Comparison of ENCODE assay signal across 16 cellular contexts in genomic region chr2:144248350-144249034, GRCh38.
DNase-seq lines count a peak whose midpoint lies in the region; ATAC-seq and TF ChIP-seq lines count a peak whose summit lies in the region.
"Had no signal": no experiment of that assay in that cellular context is flagged by ENCODE, and none has a peak within 500 bp of the region (broad histone marks: within the 10 kb centered on the region; RNA-seq: fewer than 3 reads in every experiment).

No MANE protein-coding gene starts in this region.

- H3K36me3 Mint-ChIP-seq in activated CD8-positive, alpha-beta memory T cell treated with anti-CD3 and anti-CD28 coated beads, Interleukin-2, amount 10 ng/mL, durations not matched to agents 7 days and 5 days: peaks cover 47% of the 10 kb centered on the region
- peaks cover 4% of the 10 kb centered on the region for H3K36me3 Mint-ChIP-seq in T-helper 17 cell (ENCODE audit: low read depth)

- TF ChIP-seq POLR2A in spleen (IDR thresholded peaks at IDR 0.05): no peak

- WGBS in spleen, 5 donors: 91 to 98% (median 95%) methylated on average over 4 of the region's 4 CpGs

- peaks cover 50% of the 10 kb centered on the region for H3K4me1 Mint-ChIP-seq in activated CD8-positive, alpha-beta memory T cell treated with anti-CD3 and anti-CD28 coated beads, Interleukin-2, amount 10 ng/mL, durations not matched to agents 7 days and 5 days
- peaks cover 2% of the 10 kb centered on the region for H3K4me1 Mint-ChIP-seq in T-helper 17 cell

- peak overlapping the region; percentile 45 for H3K4me3 Mint-ChIP-seq in activated CD8-positive, alpha-beta memory T cell treated with anti-CD3 and anti-CD28 coated beads, Interleukin-2, amount 10 ng/mL, durations not matched to agents 7 days and 5 days
- H3K4me3 Mint-ChIP-seq in T-helper 17 cell: no peak overlapping the region
- H3K4me3 Mint-ChIP-seq: immature natural killer cell, type B pancreatic cell had no signal

- ATAC-seq in activated CD8-positive, alpha-beta memory T cell treated with anti-CD3 and anti-CD28 coated beads, Interleukin-2, amount 10 ng/mL, durations not matched to agents 7 days and 5 days: peak; percentile 52
- ATAC-seq in HG02759 (IDR thresholded peaks at IDR 0.05; ENCODE audit: unreplicated experiment) (peak; percentile 37), T-helper 17 cell (no peak), HG02981 (IDR thresholded peaks at IDR 0.05; ENCODE audit: unreplicated experiment) (no peak)
- ATAC-seq: foreskin keratinocyte had no signal

- no peak for DNase-seq in activated CD8-positive, alpha-beta memory T cell treated with anti-CD3 and anti-CD28 coated beads, Interleukin-2, amount 10 ng/mL, durations not matched to agents 7 days and 5 days
- DNase-seq in activated CD8-positive, alpha-beta memory T cell treated with anti-CD3 and anti-CD28 coated beads for 24 hours: no peak
- DNase-seq in T-helper 17 cell (no peak), spleen (no peak), anterior cingulate cortex (lab: John Stamatoyannopoulos, UW) (no peak), A673 (ENCODE audit: low spot score) (no peak)
- DNase-seq: activated T-cell treated with anti-CD3 and anti-CD28 coated beads, Interleukin-2, amount 50 U/mL, for 1 hour; Calu3; foreskin keratinocyte; immature natural killer cell; NCI-H2029; ovary; SJCRH30 had no signal

- H3K36me3 ChIP-seq in spleen: peaks cover 0 to 11% (median 0%) of the 10 kb centered on the region in 6 donors
- H3K36me3 ChIP-seq in A673 (ENCODE audit: insufficient read depth, low read length, poor library complexity, severe bottlenecking): no peaks in the 10 kb centered on the region
- H3K36me3 ChIP-seq: ovary, SJCRH30 had no signal

- BruUV-seq in A673 (replicated peaks; lab: Mats Ljungman, UMichigan): no TSS peak

- CTCF ChIA-PET in activated CD8-positive, alpha-beta memory T cell treated with anti-CD3 and anti-CD28 coated beads, Interleukin-2, amount 10 ng/mL, durations not matched to agents 7 days and 5 days (lab: Charles Lee): interaction anchor here (1.7 kb wide), 1 partner anchor 10 kb away, joined by 4 read pairs; no protein-coding TSS in a partner anchor
- CTCF ChIA-PET in A673 (lab: Charles Lee): no interaction called here

- H3K27ac ChIP-seq in spleen (peak overlapping the region in 5 of 8 donors; percentile 10 to 60 (median 47)), A673 (ENCODE audit: low read depth, low read length, poor library complexity, severe bottlenecking) (no peak overlapping the region)
- H3K27ac ChIP-seq: foreskin keratinocyte, ovary, SJCRH30 had no signal

- H3K27me3 Mint-ChIP-seq in activated CD8-positive, alpha-beta memory T cell treated with anti-CD3 and anti-CD28 coated beads, Interleukin-2, amount 10 ng/mL, durations not matched to agents 7 days and 5 days: no peaks in the 10 kb centered on the region
- H3K27me3 Mint-ChIP-seq in T-helper 17 cell: no peaks in the 10 kb centered on the region
- H3K27me3 Mint-ChIP-seq: type B pancreatic cell had no signal

- H3K4me3 ChIP-seq in spleen: no peak overlapping the region
- H3K4me3 ChIP-seq in A673 (ENCODE audit: low read depth, low read length, poor library complexity, severe bottlenecking): no peak overlapping the region
- H3K4me3 ChIP-seq: ovary, SJCRH30 had no signal

- H3K9me3 ChIP-seq in T-helper 17 cell (ENCODE audit: control insufficient read depth, low read length, poor library complexity, severe bottlenecking) (no peaks in the 10 kb centered on the region), spleen (peaks cover 6 to 19% (median 15%) of the 10 kb centered on the region in 8 donors), A673 (ENCODE audit: low read depth, low read length, poor library complexity, severe bottlenecking) (peaks cover 11% of the 10 kb centered on the region)
- H3K9me3 ChIP-seq: ovary had no signal

- H3K27ac Mint-ChIP-seq in activated CD8-positive, alpha-beta memory T cell treated with anti-CD3 and anti-CD28 coated beads, Interleukin-2, amount 10 ng/mL, durations not matched to agents 7 days and 5 days: peak overlapping the region; percentile 89
- peak overlapping the region; percentile 56 for H3K27ac Mint-ChIP-seq in T-helper 17 cell
- H3K27ac Mint-ChIP-seq: type B pancreatic cell had no signal

- H3K27me3 ChIP-seq in spleen (replicated peaks in 1 of 7) (no peaks in the 10 kb centered on the region), A673 (replicated peaks; ENCODE audit: insufficient read depth, low read depth, low read length, poor library complexity) (no peaks in the 10 kb centered on the region)
- H3K27me3 ChIP-seq: foreskin keratinocyte, ovary, SJCRH30 had no signal

- intact Hi-C loops in spleen (cut with DNase I; ENCODE audit: low total_unique reads) (no loop called here), A673 (cut with micrococcal nuclease; ENCODE audit: unreplicated experiment) (no loop called here)

- TF ChIP-seq CTCF in spleen (IDR thresholded peaks at IDR 0.05 in 8 of 11, conservative IDR thresholded peaks at IDR 0.05 in 3 of 11) (no peak), A673 (conservative IDR thresholded peaks at IDR 0.05; ENCODE audit: low read depth, low read length) (no peak)

- POLR2A ChIA-PET in A673 (lab: Charles Lee; ENCODE audit: low non-redundant PET): no interaction called here

- H3K9me3 Mint-ChIP-seq in activated CD8-positive, alpha-beta memory T cell treated with anti-CD3 and anti-CD28 coated beads, Interleukin-2, amount 10 ng/mL, durations not matched to agents 7 days and 5 days (ENCODE audit: low read depth): peaks cover 17% of the 10 kb centered on the region

- H3K4me1 ChIP-seq in spleen: peaks cover 0 to 23% (median 9%) of the 10 kb centered on the region in 6 donors
- H3K4me1 ChIP-seq in A673 (ENCODE audit: insufficient read depth, low read length, poor library complexity, severe bottlenecking): no peaks in the 10 kb centered on the region
- H3K4me1 ChIP-seq: foreskin keratinocyte, SJCRH30 had no signal

Comparison
In these comparisons a context has a peak if more than half of its experiments do, and no peak if none do; other contexts are left out.
1. ATAC-seq: peak in activated CD8-positive, alpha-beta memory T cell treated with anti-CD3 and anti-CD28 coated beads, Interleukin-2, amount 10 ng/mL, durations not matched to agents 7 days and 5 days (single experiment) and HG02759 (single experiment); none in T-helper 17 cell (single experiment) and HG02981 (single experiment).